10 cellular contexts compared by ENCODE assay signal in the genomic region with DNA sequence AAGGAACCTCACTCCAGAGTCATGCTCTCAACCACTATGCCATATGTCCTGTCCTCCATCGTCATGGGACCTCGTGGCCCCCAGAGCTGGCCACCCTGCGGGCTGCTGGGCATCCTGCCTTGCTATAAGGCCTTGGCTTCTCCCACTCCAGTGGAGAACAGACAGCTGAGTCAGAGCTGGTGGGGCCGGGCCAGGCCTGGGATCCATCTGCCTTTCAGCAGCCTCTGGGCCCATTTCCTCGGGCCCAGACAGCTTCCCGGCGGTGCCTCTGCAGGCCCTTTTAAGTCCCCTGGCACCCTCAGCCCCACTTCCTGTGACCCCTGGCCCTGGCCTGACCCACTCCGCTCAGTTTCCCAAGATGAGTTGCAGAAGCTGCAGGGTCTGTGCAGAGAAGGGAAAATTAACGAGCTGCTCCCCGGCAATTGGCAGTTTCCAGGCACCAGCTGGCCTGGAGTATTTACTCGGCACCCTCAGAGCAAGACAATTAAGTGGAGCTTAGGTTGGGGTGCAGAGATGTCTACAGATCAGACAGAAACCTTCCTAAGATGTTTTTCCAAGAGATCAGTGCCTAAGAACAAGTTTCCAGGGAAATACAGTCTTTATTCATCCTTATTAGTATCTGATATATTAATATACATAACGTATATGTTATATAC.
A peak's percentile ranks its signal among the peaks of the same experiment; 100 is the strongest.
DNase-seq lines count a peak whose midpoint lies in the region; ATAC-seq and TF ChIP-seq lines count a peak whose summit lies in the region.
"Had no signal": no experiment of that assay in that cellular context is flagged by ENCODE, and none has a peak within 500 bp of the region (broad histone marks: within the 10 kb centered on the region; RNA-seq: fewer than 3 reads in every experiment).

No MANE protein-coding gene starts in this region.

- intact Hi-C loops in heart right ventricle (cut with DNase I): no loop called here

- peak overlapping the region in 3 of 10 donors; percentile 16 to 61 (median 19) for H3K27ac ChIP-seq in heart right ventricle

- H3K4me3 ChIP-seq in heart right ventricle (no peak overlapping the region), skeletal muscle cell (ENCODE audit: low read depth, low read length) (no peak overlapping the region)

- ATAC-seq in heart right ventricle (peak; percentile 72 to 89 (median 80)), GM18873 (IDR thresholded peaks at IDR 0.05; ENCODE audit: low FRiP score, unreplicated experiment) (no peak)
- ATAC-seq in activated CD8-positive, alpha-beta memory T cell treated with anti-CD3 and anti-CD28 coated beads, Interleukin-2, amount 10 ng/mL, durations not matched to agents 7 days and 5 days: no peak

- no peaks in the 10 kb centered on the region for H3K36me3 ChIP-seq in heart right ventricle

- H3K9me3 ChIP-seq in heart right ventricle: no peaks in the 10 kb centered on the region

- no peak overlapping the region for H3K4me3 Mint-ChIP-seq in activated CD8-positive, alpha-beta memory T cell treated with anti-CD3 and anti-CD28 coated beads, Interleukin-2, amount 10 ng/mL, durations not matched to agents 7 days and 5 days

- no peak overlapping the region for H3K27ac Mint-ChIP-seq in activated CD8-positive, alpha-beta memory T cell treated with anti-CD3 and anti-CD28 coated beads, Interleukin-2, amount 10 ng/mL, durations not matched to agents 7 days and 5 days

- no peak for TF ChIP-seq CTCF in heart right ventricle (IDR thresholded peaks at IDR 0.05)

- H3K4me1 Mint-ChIP-seq in activated CD8-positive, alpha-beta memory T cell treated with anti-CD3 and anti-CD28 coated beads, Interleukin-2, amount 10 ng/mL, durations not matched to agents 7 days and 5 days: no peaks in the 10 kb centered on the region

- no peaks in the 10 kb centered on the region for H3K9me3 Mint-ChIP-seq in activated CD8-positive, alpha-beta memory T cell treated with anti-CD3 and anti-CD28 coated beads, Interleukin-2, amount 10 ng/mL, durations not matched to agents 7 days and 5 days (ENCODE audit: low read depth)

- H3K27me3 ChIP-seq in heart right ventricle: peaks cover 0 to 7% (median 0%) of the 10 kb centered on the region in 7 donors

- H3K36me3 Mint-ChIP-seq in activated CD8-positive, alpha-beta memory T cell treated with anti-CD3 and anti-CD28 coated beads, Interleukin-2, amount 10 ng/mL, durations not matched to agents 7 days and 5 days: no peaks in the 10 kb centered on the region

- no peaks in the 10 kb centered on the region for H3K27me3 Mint-ChIP-seq in activated CD8-positive, alpha-beta memory T cell treated with anti-CD3 and anti-CD28 coated beads, Interleukin-2, amount 10 ng/mL, durations not matched to agents 7 days and 5 days

- 33 to 38% methylated on average over 12 of the region's 12 CpGs for WGBS in heart right ventricle, 2 donors

- H3K4me1 ChIP-seq in heart right ventricle: peaks cover 0 to 18% (median 13%) of the 10 kb centered on the region in 9 donors

- CTCF ChIA-PET in activated CD8-positive, alpha-beta memory T cell treated with anti-CD3 and anti-CD28 coated beads, Interleukin-2, amount 10 ng/mL, durations not matched to agents 7 days and 5 days (lab: Charles Lee): interaction anchor here (0.6 to 1.2 kb wide), 2 partner anchors 104 to 202 kb away, joined by 3 to 5 read pairs; no protein-coding TSS in a partner anchor

- peak; percentile 54 for DNase-seq in GM04503 (ENCODE audit: low read depth)
- peak; percentile 94 for DNase-seq in amniotic epithelial cell (ENCODE audit: low read depth)
- peak; percentile 22 to 66 for DNase-seq in heart right ventricle
- DNase-seq in skeletal muscle cell (ENCODE audit: low read depth): peak; percentile 81
- DNase-seq in activated CD8-positive, alpha-beta memory T cell treated with anti-CD3 and anti-CD28 coated beads, Interleukin-2, amount 10 ng/mL, durations not matched to agents 7 days and 5 days: no peak
- DNase-seq in 8988T: no peak
- DNase-seq in activated naive CD4-positive, alpha-beta T cell treated with Interleukin-2 at 50 U/mL for 16 hours: no peak
- DNase-seq: activated CD4-positive, alpha-beta T cell treated with anti-CD3 and anti-CD28 coated beads, Interleukin-2, amount 50 U/mL, for 48 hours; NCI-H748 treated with DMSO at 0.1 percent for 48 hours had no signal

Comparison
In these comparisons a context has a peak if more than half of its experiments do, and no peak if none do; other contexts are left out.
1. DNase-seq: peak in GM04503 (single experiment), amniotic epithelial cell (single experiment), heart right ventricle (2 of 2) and skeletal muscle cell (single experiment); none in activated CD8-positive, alpha-beta memory T cell treated with anti-CD3 and anti-CD28 coated beads, Interleukin-2, amount 10 ng/mL, durations not matched to agents 7 days and 5 days (single experiment), 8988T (single experiment) and activated naive CD4-positive, alpha-beta T cell treated with Interleukin-2 at 50 U/mL for 16 hours (single experiment).
2. ATAC-seq: peak in heart right ventricle (8 of 8); none in activated CD8-positive, alpha-beta memory T cell treated with anti-CD3 and anti-CD28 coated beads, Interleukin-2, amount 10 ng/mL, durations not matched to agents 7 days and 5 days (single experiment) and GM18873 (single experiment).